1 cellular context compared by ENCODE assay signal in genomic region chr6:27177454-27178000, GRCh38.
TF ChIP-seq lines count a peak whose summit lies in the region.

No MANE protein-coding gene starts in this region.

TF ChIP-seq in GM23338, 12 proteins besides CTCF, POLR2A, EP300 and RAD21 (continued from another document):
- TF ChIP-seq ETS1 (IDR thresholded peaks at IDR 0.05) (no peak), REST (IDR thresholded peaks at IDR 0.05; ENCODE audit: unreplicated experiment) (no peak)
- TF ChIP-seq, protein P1, sequence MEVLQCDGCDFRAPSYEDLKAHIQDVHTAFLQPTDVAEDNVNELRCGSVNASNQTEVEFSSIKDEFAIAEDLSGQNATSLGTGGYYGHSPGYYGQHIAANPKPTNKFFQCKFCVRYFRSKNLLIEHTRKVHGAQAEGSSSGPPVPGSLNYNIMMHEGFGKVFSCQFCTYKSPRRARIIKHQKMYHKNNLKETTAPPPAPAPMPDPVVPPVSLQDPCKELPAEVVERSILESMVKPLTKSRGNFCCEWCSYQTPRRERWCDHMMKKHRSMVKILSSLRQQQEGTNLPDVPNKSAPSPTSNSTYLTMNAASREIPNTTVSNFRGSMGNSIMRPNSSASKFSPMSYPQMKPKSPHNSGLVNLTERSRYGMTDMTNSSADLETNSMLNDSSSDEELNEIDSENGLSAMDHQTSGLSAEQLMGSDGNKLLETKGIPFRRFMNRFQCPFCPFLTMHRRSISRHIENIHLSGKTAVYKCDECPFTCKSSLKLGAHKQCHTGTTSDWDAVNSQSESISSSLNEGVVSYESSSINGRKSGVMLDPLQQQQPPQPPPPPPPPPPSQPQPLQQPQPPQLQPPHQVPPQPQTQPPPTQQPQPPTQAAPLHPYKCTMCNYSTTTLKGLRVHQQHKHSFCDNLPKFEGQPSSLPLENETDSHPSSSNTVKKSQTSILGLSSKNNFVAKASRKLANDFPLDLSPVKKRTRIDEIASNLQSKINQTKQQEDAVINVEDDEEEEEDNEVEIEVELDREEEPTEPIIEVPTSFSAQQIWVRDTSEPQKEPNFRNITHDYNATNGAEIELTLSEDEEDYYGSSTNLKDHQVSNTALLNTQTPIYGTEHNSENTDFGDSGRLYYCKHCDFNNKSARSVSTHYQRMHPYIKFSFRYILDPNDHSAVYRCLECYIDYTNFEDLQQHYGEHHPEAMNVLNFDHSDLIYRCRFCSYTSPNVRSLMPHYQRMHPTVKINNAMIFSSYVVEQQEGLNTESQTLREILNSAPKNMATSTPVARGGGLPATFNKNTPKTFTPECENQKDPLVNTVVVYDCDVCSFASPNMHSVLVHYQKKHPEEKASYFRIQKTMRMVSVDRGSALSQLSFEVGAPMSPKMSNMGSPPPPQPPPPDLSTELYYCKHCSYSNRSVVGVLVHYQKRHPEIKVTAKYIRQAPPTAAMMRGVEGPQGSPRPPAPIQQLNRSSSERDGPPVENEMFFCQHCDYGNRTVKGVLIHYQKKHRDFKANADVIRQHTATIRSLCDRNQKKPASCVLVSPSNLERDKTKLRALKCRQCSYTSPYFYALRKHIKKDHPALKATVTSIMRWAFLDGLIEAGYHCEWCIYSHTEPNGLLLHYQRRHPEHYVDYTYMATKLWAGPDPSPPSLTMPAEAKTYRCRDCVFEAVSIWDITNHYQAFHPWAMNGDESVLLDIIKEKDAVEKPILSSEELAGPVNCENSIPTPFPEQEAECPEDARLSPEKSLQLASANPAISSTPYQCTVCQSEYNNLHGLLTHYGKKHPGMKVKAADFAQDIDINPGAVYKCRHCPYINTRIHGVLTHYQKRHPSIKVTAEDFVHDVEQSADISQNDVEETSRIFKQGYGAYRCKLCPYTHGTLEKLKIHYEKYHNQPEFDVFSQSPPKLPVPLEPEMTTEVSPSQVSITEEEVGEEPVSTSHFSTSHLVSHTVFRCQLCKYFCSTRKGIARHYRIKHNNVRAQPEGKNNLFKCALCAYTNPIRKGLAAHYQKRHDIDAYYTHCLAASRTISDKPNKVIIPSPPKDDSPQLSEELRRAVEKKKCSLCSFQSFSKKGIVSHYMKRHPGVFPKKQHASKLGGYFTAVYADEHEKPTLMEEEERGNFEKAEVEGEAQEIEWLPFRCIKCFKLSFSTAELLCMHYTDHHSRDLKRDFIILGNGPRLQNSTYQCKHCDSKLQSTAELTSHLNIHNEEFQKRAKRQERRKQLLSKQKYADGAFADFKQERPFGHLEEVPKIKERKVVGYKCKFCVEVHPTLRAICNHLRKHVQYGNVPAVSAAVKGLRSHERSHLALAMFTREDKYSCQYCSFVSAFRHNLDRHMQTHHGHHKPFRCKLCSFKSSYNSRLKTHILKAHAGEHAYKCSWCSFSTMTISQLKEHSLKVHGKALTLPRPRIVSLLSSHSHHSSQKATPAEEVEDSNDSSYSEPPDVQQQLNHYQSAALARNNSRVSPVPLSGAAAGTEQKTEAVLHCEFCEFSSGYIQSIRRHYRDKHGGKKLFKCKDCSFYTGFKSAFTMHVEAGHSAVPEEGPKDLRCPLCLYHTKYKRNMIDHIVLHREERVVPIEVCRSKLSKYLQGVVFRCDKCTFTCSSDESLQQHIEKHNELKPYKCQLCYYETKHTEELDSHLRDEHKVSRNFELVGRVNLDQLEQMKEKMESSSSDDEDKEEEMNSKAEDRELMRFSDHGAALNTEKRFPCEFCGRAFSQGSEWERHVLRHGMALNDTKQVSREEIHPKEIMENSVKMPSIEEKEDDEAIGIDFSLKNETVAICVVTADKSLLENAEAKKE (CRISPR knock-in tag; IDR thresholded peaks at IDR 0.05), result no peak
